Comparison of ENCODE assay signal across 8 cellular contexts in genomic region chr11:74592063-74592440, GRCh38. TPM values are rescaled to one million over a fixed set of nuclear protein-coding genes. Genes with fewer than 3 reads are reported as not detected.
DNase-seq lines count a peak whose midpoint lies in the region; ATAC-seq and TF ChIP-seq lines count a peak whose summit lies in the region.

No MANE protein-coding gene starts in this region.

- H3K79me2 ChIP-seq in DND-41 (ENCODE audit: insufficient read depth, low read length) (peaks cover 30% of the 10 kb centered on the region), Loucy (ENCODE audit: insufficient read depth, low read length) (peaks cover 31% of the 10 kb centered on the region)

- peaks cover 20 to 27% (median 24%) of the 10 kb centered on the region in 3 donors for H3K4me1 Mint-ChIP-seq in naive B cell

- H3K27ac ChIP-seq in DND-41 (ENCODE audit: low read length) (0 out of 2 replicates have a peak overlapping the region, but pooled peaks have one; percentile 29), duodenal mucosa (ENCODE audit: low read depth, low read length) (no peak overlapping the region)

- H4K20me1 ChIP-seq in DND-41 (ENCODE audit: insufficient read depth, low read length) = no peaks in the 10 kb centered on the region
- H4K20me1 ChIP-seq in Loucy (ENCODE audit: insufficient read depth, low read length, poor library complexity, severe bottlenecking) = peaks cover 12% of the 10 kb centered on the region

- H3K4me1 ChIP-seq in DND-41 (ENCODE audit: insufficient read depth, low read length) (peaks cover 24% of the 10 kb centered on the region), Loucy (ENCODE audit: insufficient read depth, low read length, poor library complexity, severe bottlenecking) (peaks cover 19% of the 10 kb centered on the region), duodenal mucosa (ENCODE audit: control insufficient read depth in 1 of 2, insufficient read depth in 2 of 2, low read length in 2 of 2) (peaks cover 6 to 12% of the 10 kb centered on the region in 2 donors)

- H3K9me3 ChIP-seq in DND-41 (ENCODE audit: insufficient read depth, low read length, severe bottlenecking) (no peaks in the 10 kb centered on the region), Loucy (ENCODE audit: insufficient read depth, low read depth, low read length) (no peaks in the 10 kb centered on the region), duodenal mucosa (ENCODE audit: control insufficient read depth in 1 of 2, low read length in 2 of 2) (no peaks in the 10 kb centered on the region)

- H3F3A ChIP-seq in Loucy (ENCODE audit: low read depth) = no peaks in the 10 kb centered on the region

- peak overlapping the region; percentile 91 to 99 (median 98) for H3K4me3 Mint-ChIP-seq in naive B cell

- no peaks in the 10 kb centered on the region for H3K9me2 ChIP-seq in Loucy (replicated peaks; ENCODE audit: low read depth, low read length)

- peak overlapping the region; percentile 75 for H2AFZ ChIP-seq in DND-41 (ENCODE audit: low read depth, low read length)
- peak overlapping the region; percentile 98 for H2AFZ ChIP-seq in Loucy (ENCODE audit: low read length)

- TF ChIP-seq CTCF in DND-41 (IDR thresholded peaks at IDR 0.05; ENCODE audit: borderline replicate concordance, extremely low read depth, low read length, poor library complexity, severe bottlenecking) = no peak
- no peak for TF ChIP-seq CTCF in Loucy (conservative IDR thresholded peaks at IDR 0.05; ENCODE audit: low read length)

- ATAC-seq in DND-41 (ENCODE audit: insufficient read depth, low read depth) (no peak), naive B cell (ENCODE audit: low read depth in 2 of 2) (no peak), HG03175 (IDR thresholded peaks at IDR 0.05; ENCODE audit: unreplicated experiment) (no peak), GM19452 (IDR thresholded peaks at IDR 0.05; ENCODE audit: unreplicated experiment) (no peak)

- H3K4me3 ChIP-seq in DND-41 (ENCODE audit: low read depth in 1 of 2, low read length in 2 of 2) (peak overlapping the region; percentile 74 to 76; a peak in 3 of 4 replicates), Loucy (ENCODE audit: low read length, poor library complexity, severe bottlenecking) (peak overlapping the region; percentile 100), duodenal mucosa (ENCODE audit: low read depth in 1 of 2, low read length in 2 of 2) (peak overlapping the region; percentile 90 to 99)

- no peaks in the 10 kb centered on the region for H3K9me3 Mint-ChIP-seq in naive B cell

- no peak for DNase-seq in DND-41
- no peak for DNase-seq in naive B cell
- no peak for DNase-seq in GDM1 (lab: John Stamatoyannopoulos, UW)
- no peak for DNase-seq in NCI-H82 treated with DMSO at 0.1 percent for 48 hours (lab: John Stamatoyannopoulos, UW; ENCODE audit: unreplicated experiment)

- peaks cover 0 to 17% (median 0%) of the 10 kb centered on the region in 3 donors for H3K27me3 Mint-ChIP-seq in naive B cell

- peaks cover 9% of the 10 kb centered on the region for H3K27me3 ChIP-seq in DND-41 (ENCODE audit: insufficient read depth, low read length, poor library complexity)
- no peaks in the 10 kb centered on the region for H3K27me3 ChIP-seq in Loucy (ENCODE audit: insufficient read depth, low read length, poor library complexity, severe bottlenecking)
- H3K27me3 ChIP-seq in duodenal mucosa (ENCODE audit: control insufficient read depth in 1 of 2, insufficient read depth in 2 of 2, low read length in 2 of 2) = no peaks in the 10 kb centered on the region

- peak overlapping the region in 5 of 6 donors; percentile 91 to 98 (median 95) for H3K27ac Mint-ChIP-seq in naive B cell

- H3K9ac ChIP-seq in DND-41 (ENCODE audit: low read depth, low read length) (peak overlapping the region; percentile 79), Loucy (ENCODE audit: low read depth, low read length, poor library complexity, severe bottlenecking) (peak overlapping the region; percentile 88), duodenal mucosa (ENCODE audit: low read depth in 1 of 2, low read length in 2 of 2) (peak overlapping the region; percentile 14 to 91)

- peaks cover 0 to 12% of the 10 kb centered on the region in 2 donors for H3K36me3 Mint-ChIP-seq in naive B cell

- H3K4me2 ChIP-seq in DND-41 (ENCODE audit: insufficient read depth, low read length) (peak overlapping the region; percentile 64), Loucy (ENCODE audit: low read depth, low read length, poor library complexity, severe bottlenecking) (peak overlapping the region; percentile 96)

- H3K36me3 ChIP-seq in DND-41 (ENCODE audit: insufficient read depth, low read length) (peaks cover 27% of the 10 kb centered on the region), Loucy (ENCODE audit: insufficient read depth, low read length) (peaks cover 9% of the 10 kb centered on the region; the same call in 1 of the 2 replicates), duodenal mucosa (ENCODE audit: control insufficient read depth in 1 of 2, insufficient read depth in 2 of 2, low read length in 2 of 2) (peaks cover 0 to 8% of the 10 kb centered on the region in 2 donors)

RNA-seq across cellular contexts. Expression of gene POLD3, which starts 0.3 kb away (rescaled TPM):
- 10 to 100 TPM in 5 of 6 donors, 1 to 10 TPM in 1; 9.4 to 16.7 (median 14.5) TPM for polyA plus RNA-seq in naive B cell (ENCODE audit: low read depth in 6 of 6)
